ENCODE assay signal across 8 cellular contexts in genomic region chr1:3649342-3650247, GRCh38. TPM values are rescaled to one million over a fixed set of nuclear protein-coding genes. Genes with fewer than 3 reads are reported as not detected.
A peak's percentile ranks its signal among the peaks of the same experiment; 100 is the strongest.
DNase-seq lines count a peak whose midpoint lies in the region; ATAC-seq and TF ChIP-seq lines count a peak whose summit lies in the region.

TSS of gene WRAP73 (minus strand) at chr1:3650103. CDS start at chr1:3649999, 104 bp downstream.

- peaks cover 28% of the 10 kb centered on the region for H3K4me1 Mint-ChIP-seq in activated T-cell treated with anti-CD3 and anti-CD28 coated beads, Interleukin-2, amount 50 U/mL, for 4 hours (ENCODE audit: low read depth)

- peak in 2 of 4 donors; percentile 63 to 72 for TF ChIP-seq POLR2A in esophagus squamous epithelium (IDR thresholded peaks at IDR 0.05)

- BruUV-seq in Panc1 (replicated peaks; lab: Mats Ljungman, UMichigan), result no TSS peak

- H3K36me3 ChIP-seq in Panc1 (ENCODE audit: control insufficient read depth, insufficient read depth, low read length) (peaks cover 3% of the 10 kb centered on the region), esophagus squamous epithelium (peaks cover 0 to 34% (median 16%) of the 10 kb centered on the region in 3 donors)

- no peaks in the 10 kb centered on the region for H3K9me3 Mint-ChIP-seq in activated T-cell treated with anti-CD3 and anti-CD28 coated beads, Interleukin-2, amount 50 U/mL, for 4 hours

- no peak for TF ChIP-seq CTCF in Panc1 (IDR thresholded peaks at IDR 0.05)
- peak in 1 of 6 experiments; percentile 18 for TF ChIP-seq CTCF in esophagus squamous epithelium (IDR thresholded peaks at IDR 0.05)

- intact Hi-C loops in Panc1 (cut with micrococcal nuclease; ENCODE audit: unreplicated experiment), result loop anchor here (10.0 kb wide), 1 partner anchor 75 kb away; no protein-coding TSS in a partner anchor
- intact Hi-C loops in esophagus squamous epithelium (cut with DNase I), result no loop called here

- DNase-seq in DMS53 (lab: John Stamatoyannopoulos, UW) (peak; percentile 96), HuH-7.5 (ENCODE audit: low spot score) (peak; percentile 97), Panc1 (ENCODE audit: low read depth, low spot score) (peak; percentile 58), esophagus squamous epithelium (lab: John Stamatoyannopoulos, UW) (peak; percentile 50), myocyte (ENCODE audit: low read depth) (peak; percentile 93)
- DNase-seq in activated T-cell treated with anti-CD3 and anti-CD28 coated beads, Interleukin-2, amount 50 U/mL, for 4 hours, result peak; percentile 86
- peak; percentile 85 to 86 for DNase-seq in stimulated activated CD8-positive, alpha-beta memory T cell treated with anti-CD3 and anti-CD28 coated beads, Interleukin-7, amount 100 ng/mL, for 4 hours (ENCODE audit: low read depth in 2 of 2)

- peaks cover 11% of the 10 kb centered on the region for H3K4me1 ChIP-seq in Panc1 (ENCODE audit: control insufficient read depth, insufficient read depth, low read length)
- peaks cover 29 to 52% (median 37%) of the 10 kb centered on the region in 3 donors for H3K4me1 ChIP-seq in esophagus squamous epithelium

- 4 to 12% methylated on average over 9 to 19 of the region's 60 CpGs for WGBS in esophagus squamous epithelium, 2 donors

- POLR2A ChIA-PET in Panc1 (lab: Charles Lee), result no interaction called here

- H3K9me3 ChIP-seq in Panc1 (ENCODE audit: control insufficient read depth, insufficient read depth, low read depth, low read length) (no peaks in the 10 kb centered on the region), esophagus squamous epithelium (no peaks in the 10 kb centered on the region)

- peak within 1 kb of the TSS; percentile 82 for H3K27ac ChIP-seq in Panc1 (ENCODE audit: low read length)
- peak within 1 kb of the TSS in 3 of 4 donors; percentile 19 to 54 (median 45) for H3K27ac ChIP-seq in esophagus squamous epithelium

- H3K4me3 ChIP-seq in Panc1 (ENCODE audit: low read depth in 2 of 2, low read length in 2 of 2), result peak within 1 kb of the TSS; percentile 76 to 96
- peak within 1 kb of the TSS; percentile 60 to 77 (median 70) for H3K4me3 ChIP-seq in esophagus squamous epithelium

- peak; percentile 74 for ATAC-seq in GM21526 (IDR thresholded peaks at IDR 0.05; ENCODE audit: low FRiP score, unreplicated experiment)
- ATAC-seq in Panc1, result peak; percentile 90
- ATAC-seq in activated T-cell treated with anti-CD3 and anti-CD28 coated beads, Interleukin-2, amount 50 U/mL, for 4 hours, result peak; percentile 96 to 98

- in situ Hi-C loops in Panc1 (cut with HindIII; ENCODE audit: low pct_unique_long_range_greater_than_20kb, low sequenced_read_pairs), result no loop called here

- H3K27me3 ChIP-seq in Panc1 (ENCODE audit: control insufficient read depth, insufficient read depth, low read length), result no peaks in the 10 kb centered on the region
- peaks cover 12 to 46% (median 20%) of the 10 kb centered on the region in 4 donors for H3K27me3 ChIP-seq in esophagus squamous epithelium

- H3K27me3 Mint-ChIP-seq in activated T-cell treated with anti-CD3 and anti-CD28 coated beads, Interleukin-2, amount 50 U/mL, for 4 hours (ENCODE audit: low read depth), result peaks cover 22% of the 10 kb centered on the region

- H3K4me3 Mint-ChIP-seq in activated T-cell treated with anti-CD3 and anti-CD28 coated beads, Interleukin-2, amount 50 U/mL, for 4 hours, result peak within 1 kb of the TSS; percentile 83

- CTCF ChIA-PET in Panc1 (lab: Charles Lee), result no interaction called here

- H3K36me3 Mint-ChIP-seq in activated T-cell treated with anti-CD3 and anti-CD28 coated beads, Interleukin-2, amount 50 U/mL, for 4 hours (ENCODE audit: insufficient read depth), result peaks cover 6% of the 10 kb centered on the region

RNA-seq across cellular contexts. Expression of gene WRAP73, which starts in this region (rescaled TPM):
- 27.1 TPM for total RNA-seq in Panc1 (2021; ENCODE audit: unreplicated experiment)
- polyA plus RNA-seq in Panc1 (2012; ENCODE audit: insufficient read length), result 31.8 TPM
- total RNA-seq in activated T-cell treated with anti-CD3 and anti-CD28 coated beads, Interleukin-2, amount 50 U/mL, for 4 hours, result 10 to 100 TPM; 32.7 to 36.3 (median 34.5) TPM
- total RNA-seq in esophagus squamous epithelium, result 10 to 100 TPM in 2 of 4 donors, 1 to 10 TPM in 2; 7.6 to 17.2 (median 11.8) TPM
- total RNA-seq in myocyte, result 25.8 and 29.0 TPM in 2 replicates
- 22.3 TPM for polyA plus RNA-seq in myocyte (2012)

Comparison
In these comparisons a context has a peak if more than half of its experiments do, and no peak if none do; other contexts are left out.
1. Peak in every context shown above with its lines: DNase-seq, ATAC-seq, H3K4me3 ChIP-seq and H3K27ac ChIP-seq.